1 cellular context compared by ENCODE assay signal in genomic region chr6:166958926-166959861, GRCh38.
TF ChIP-seq lines count a peak whose summit lies in the region.

No MANE protein-coding gene starts in this region.

TF ChIP-seq in IMR-90, 13 proteins besides CTCF, POLR2A, EP300 and RAD21 (continued from another document):
- TF ChIP-seq RCOR1 (IDR thresholded peaks at IDR 0.05; ENCODE audit: insufficient replicate concordance, low read length) (no peak), ELK1 (IDR thresholded peaks at IDR 0.05; ENCODE audit: borderline replicate concordance, low read depth, low read length) (no peak), CHD1 (IDR thresholded peaks at IDR 0.05; ENCODE audit: low read depth, low read length) (no peak)
